21 cellular contexts compared by ENCODE assay signal in the genomic region with DNA sequence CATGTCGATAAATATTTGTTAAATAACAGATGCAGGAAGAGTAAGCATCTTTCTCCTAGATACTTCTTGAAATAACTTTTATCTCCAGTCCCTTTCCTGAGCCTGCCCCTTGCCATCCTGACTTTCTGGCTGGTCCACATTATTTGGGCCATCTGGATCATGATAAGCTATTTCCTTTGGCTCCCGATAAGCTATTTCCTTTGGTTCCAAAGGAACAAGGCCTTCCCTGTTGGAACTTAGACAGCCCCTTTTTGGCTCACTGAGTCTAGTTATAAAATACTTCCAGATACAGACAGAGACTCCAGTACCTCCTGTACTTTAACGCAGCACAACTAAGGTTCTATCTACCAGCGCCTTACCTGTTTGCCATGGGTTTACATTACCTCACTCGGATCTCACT.
DNase-seq lines count a peak whose midpoint lies in the region; ATAC-seq and TF ChIP-seq lines count a peak whose summit lies in the region.
"Had no signal": no experiment of that assay in that cellular context is flagged by ENCODE, and none has a peak within 500 bp of the region (broad histone marks: within the 10 kb centered on the region; RNA-seq: fewer than 3 reads in every experiment).

No MANE protein-coding gene starts in this region.

- H3K9me3 ChIP-seq in right atrium auricular region (no peaks in the 10 kb centered on the region), heart left ventricle (no peaks in the 10 kb centered on the region), upper lobe of right lung (no peaks in the 10 kb centered on the region)
- H3K9me3 ChIP-seq: MG63, Peyer's patch, SJCRH30 had no signal

- peak; percentile 36 for ATAC-seq in Right ventricle myocardium superior (ENCODE audit: poor library complexity)
- ATAC-seq in heart left ventricle: peak; percentile 47 to 89 (median 71)
- peak; percentile 39 for ATAC-seq in left lobe of liver
- ATAC-seq in upper lobe of right lung: peak; percentile 43
- ATAC-seq in GM21381 (IDR thresholded peaks at IDR 0.05; ENCODE audit: unreplicated experiment): no peak
- ATAC-seq: GM23338, SK-N-SH treated with all-trans-retinoic acid at 6 μM for 48 hours had no signal

- H3K4me1 ChIP-seq in right atrium auricular region: peaks cover 0 to 10% of the 10 kb centered on the region in 2 donors
- H3K4me1 ChIP-seq in heart left ventricle: peaks cover 0 to 39% (median 16%) of the 10 kb centered on the region in 12 donors
- peaks cover 8% of the 10 kb centered on the region for H3K4me1 ChIP-seq in upper lobe of right lung
- H3K4me1 ChIP-seq: Peyer's patch, SJCRH30 had no signal

- H3K27ac ChIP-seq in right atrium auricular region: no peak overlapping the region
- peak overlapping the region in 2 of 12 donors; percentile 3 to 30 for H3K27ac ChIP-seq in heart left ventricle
- H3K27ac ChIP-seq in upper lobe of right lung: no peak overlapping the region
- H3K27ac ChIP-seq: Peyer's patch, SJCRH30 had no signal

- WGBS in heart left ventricle, 4 donors: 58 to 68% (median 63%) methylated on average over 5 of the region's 5 CpGs

- DNase-seq in Right ventricle myocardium superior: no peak
- no peak for DNase-seq in right atrium auricular region (ENCODE audit: low spot score)
- no peak for DNase-seq in heart left ventricle
- no peak for DNase-seq in left lobe of liver (ENCODE audit: low spot score)
- no peak for DNase-seq in upper lobe of right lung
- no peak for DNase-seq in NCI-H1105 treated with DMSO at 0.1 percent for 48 hours (lab: John Stamatoyannopoulos, UW)
- DNase-seq in SW 1271 (lab: John Stamatoyannopoulos, UW): no peak
- DNase-seq: 8988T, ACHN, H9, KBM-7, MG63, NCI-H1694, NCI-H2029 treated with DMSO at 0.1 percent for 48 hours, NCI-H446 treated with DMSO at 0.1 percent for 48 hours, OCI-M1, Peyer's patch, SJCRH30 had no signal

- H3K36me3 ChIP-seq in right atrium auricular region (no peaks in the 10 kb centered on the region), heart left ventricle (no peaks in the 10 kb centered on the region), upper lobe of right lung (no peaks in the 10 kb centered on the region)
- H3K36me3 ChIP-seq: MG63, Peyer's patch, SJCRH30 had no signal

- TF ChIP-seq POLR2A in heart left ventricle (IDR thresholded peaks at IDR 0.05): no peak

- H3K4me3 ChIP-seq in right atrium auricular region: no peak overlapping the region
- H3K4me3 ChIP-seq in heart left ventricle: no peak overlapping the region
- no peak overlapping the region for H3K4me3 ChIP-seq in upper lobe of right lung
- H3K4me3 ChIP-seq: GM23338, MG63, Peyer's patch, SJCRH30 had no signal

- intact Hi-C loops in Right ventricle myocardium superior (cut with DNase I): no loop called here
- intact Hi-C loops in heart left ventricle (cut with DNase I): loop anchor here in 3 of 10 donors (5.0 to 10.0 kb wide), 3 partner anchors 69 to 79 kb away; no protein-coding TSS in a partner anchor
- intact Hi-C loops in upper lobe of right lung (cut with DNase I): no loop called here

- TF ChIP-seq CTCF in right atrium auricular region (IDR thresholded peaks at IDR 0.05): no peak
- no peak for TF ChIP-seq CTCF in heart left ventricle (IDR thresholded peaks at IDR 0.05)
- TF ChIP-seq CTCF in upper lobe of right lung (IDR thresholded peaks at IDR 0.05): no peak

- H3K27me3 ChIP-seq in right atrium auricular region: no peaks in the 10 kb centered on the region
- H3K27me3 ChIP-seq in heart left ventricle: no peaks in the 10 kb centered on the region
- H3K27me3 ChIP-seq in upper lobe of right lung: no peaks in the 10 kb centered on the region
- H3K27me3 ChIP-seq: MG63, Peyer's patch, SJCRH30 had no signal
